In the genomic region with DNA sequence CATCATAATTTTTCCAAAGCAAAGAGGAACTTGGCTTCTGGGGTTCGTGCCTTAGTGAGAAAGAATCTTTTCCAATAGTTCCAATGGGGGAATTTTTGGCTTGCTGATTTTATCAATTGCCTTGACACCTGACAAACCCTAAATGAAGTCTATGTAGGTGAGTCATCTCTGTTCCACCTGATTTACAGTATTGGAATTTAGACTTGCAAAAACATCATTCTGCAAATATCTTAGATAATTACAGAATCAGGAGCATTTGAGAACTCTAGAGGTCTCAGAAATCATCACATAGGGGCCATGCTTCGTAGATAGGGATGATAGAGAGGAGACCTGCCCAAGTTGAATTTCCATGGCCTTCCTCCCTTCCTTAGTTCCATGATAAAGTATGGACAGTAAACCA, we compare ENCODE assay signal across 7 cellular contexts.
"Had no signal": no experiment of that assay in that cellular context is flagged by ENCODE, and none has a peak within 500 bp of the region (broad histone marks: within the 10 kb centered on the region; RNA-seq: fewer than 3 reads in every experiment).

No MANE protein-coding gene starts in this region.

- DNase-seq: H9, HCEC 1CT, IMR-90, KBM-7 had no signal

- H3K4me3 ChIP-seq: GM23338 had no signal

- H3K4me2 ChIP-seq: GM23338 had no signal

- H2AFZ ChIP-seq: GM23338 had no signal

- FAIRE-seq: H1, HTR-8/SVneo had no signal

- ATAC-seq: GM23338 had no signal
